In genomic region chr1:212035835-212036605, GRCh38 we compare ENCODE assay signal across 8 cellular contexts. TPM values are rescaled to one million over a fixed set of nuclear protein-coding genes. Genes with fewer than 3 reads are reported as not detected.
A peak's percentile ranks its signal among the peaks of the same experiment; 100 is the strongest.
DNase-seq lines count a peak whose midpoint lies in the region; ATAC-seq and TF ChIP-seq lines count a peak whose summit lies in the region.

No MANE protein-coding gene starts in this region.

- peak; percentile 8 for ATAC-seq in HG02610 (IDR thresholded peaks at IDR 0.05; ENCODE audit: unreplicated experiment)

- H3K4me3 Mint-ChIP-seq in activated CD4-positive, alpha-beta T cell treated with anti-CD3 and anti-CD28 coated beads, Interleukin-2, amount 10 ng/mL, durations not matched to agents 7 days and 5 days: peak overlapping the region; percentile 94

- peak overlapping the region; percentile 97 for H3K27ac Mint-ChIP-seq in activated CD4-positive, alpha-beta T cell treated with anti-CD3 and anti-CD28 coated beads, Interleukin-2, amount 10 ng/mL, durations not matched to agents 7 days and 5 days

- no peaks in the 10 kb centered on the region for H3K36me3 ChIP-seq in esophagus muscularis mucosa

- CTCF ChIA-PET in activated CD4-positive, alpha-beta T cell treated with anti-CD3 and anti-CD28 coated beads, Interleukin-2, amount 10 ng/mL, durations not matched to agents 7 days and 5 days (lab: Charles Lee): interaction anchor here (0.7 to 2.9 kb wide), 36 partner anchors 8 to 717 kb away, joined by 3 to 16 read pairs (median 4); partner anchors contain the start of gene PPP2R5A

- H3K9me3 ChIP-seq in esophagus muscularis mucosa: no peaks in the 10 kb centered on the region

- peaks cover 65% of the 10 kb centered on the region for H3K4me1 Mint-ChIP-seq in activated CD4-positive, alpha-beta T cell treated with anti-CD3 and anti-CD28 coated beads, Interleukin-2, amount 10 ng/mL, durations not matched to agents 7 days and 5 days

- TF ChIP-seq CTCF in esophagus muscularis mucosa (IDR thresholded peaks at IDR 0.05) (no peak), retinal pigment epithelial cell (conservative IDR thresholded peaks at IDR 0.05; ENCODE audit: low read depth, low read length) (no peak)

- 2% methylated on average over 29 of the region's 32 CpGs for WGBS in esophagus muscularis mucosa

- no peaks in the 10 kb centered on the region for H3K27me3 ChIP-seq in esophagus muscularis mucosa

- peaks cover 18 to 39% (median 27%) of the 10 kb centered on the region in 4 donors for H3K4me1 ChIP-seq in esophagus muscularis mucosa

- no peak for DNase-seq in activated CD4-positive, alpha-beta T cell treated with anti-CD3 and anti-CD28 coated beads, Interleukin-2, amount 10 ng/mL, durations not matched to agents 7 days and 5 days
- DNase-seq in activated CD4-positive, alpha-beta T cell treated with anti-CD3 and anti-CD28 coated beads, Interleukin-2, amount 50 U/mL, for 4 hours: no peak
- DNase-seq in OCI-M1 (lab: John Stamatoyannopoulos, UW) (peak; percentile 79), esophagus muscularis mucosa (ENCODE audit: extremely low spot score) (no peak), retinal pigment epithelial cell (ENCODE audit: low read depth) (no peak), putamen (ENCODE audit: low spot score) (no peak), AG08395 (ENCODE audit: low spot score) (no peak)

- H3K36me3 Mint-ChIP-seq in activated CD4-positive, alpha-beta T cell treated with anti-CD3 and anti-CD28 coated beads, Interleukin-2, amount 10 ng/mL, durations not matched to agents 7 days and 5 days (ENCODE audit: low read depth): peaks cover 44% of the 10 kb centered on the region

- H3K27ac ChIP-seq in esophagus muscularis mucosa (replicated peaks in 1 of 4): peak overlapping the region; percentile 84 to 88 (median 86)

- intact Hi-C loops in esophagus muscularis mucosa (cut with DNase I): loop anchor here (10.0 kb wide), 1 partner anchor 351 kb away; no protein-coding TSS in a partner anchor

- TF ChIP-seq POLR2A in esophagus muscularis mucosa (IDR thresholded peaks at IDR 0.05; ENCODE audit: low read depth): no peak

- no peak for TF ChIP-seq EP300 in esophagus muscularis mucosa (IDR thresholded peaks at IDR 0.05)

- peak overlapping the region; percentile 61 to 78 (median 68) for H3K4me3 ChIP-seq in esophagus muscularis mucosa
- peak overlapping the region; percentile 65 for H3K4me3 ChIP-seq in retinal pigment epithelial cell (ENCODE audit: low read length)

- no peaks in the 10 kb centered on the region for H3K27me3 Mint-ChIP-seq in activated CD4-positive, alpha-beta T cell treated with anti-CD3 and anti-CD28 coated beads, Interleukin-2, amount 10 ng/mL, durations not matched to agents 7 days and 5 days

- POLR2A ChIA-PET in activated CD4-positive, alpha-beta T cell treated with anti-CD3 and anti-CD28 coated beads, Interleukin-2, amount 10 ng/mL, durations not matched to agents 7 days and 5 days (lab: Charles Lee): interaction anchor here (0.6 to 1.9 kb wide), 3 partner anchors 8 to 396 kb away, joined by 3 to 8 read pairs (median 4); partner anchors contain the start of gene NENF

- no peaks in the 10 kb centered on the region for H3K9me3 Mint-ChIP-seq in activated CD4-positive, alpha-beta T cell treated with anti-CD3 and anti-CD28 coated beads, Interleukin-2, amount 10 ng/mL, durations not matched to agents 7 days and 5 days

RNA-seq across cellular contexts. Expression of gene DTL, which starts 0.5 kb away (rescaled TPM):
- total RNA-seq in activated CD4-positive, alpha-beta T cell treated with anti-CD3 and anti-CD28 coated beads, Interleukin-2, amount 10 ng/mL, durations not matched to agents 7 days and 5 days: 10 to 100 TPM; 64.9 to 72.1 TPM
- total RNA-seq in esophagus muscularis mucosa: under 1 TPM in 3 of 4 donors, not detected in 1; 0.06 to 0.17 (median 0.17) TPM

RNA-seq across cellular contexts. Expression of gene INTS7, which starts 0.7 kb away (rescaled TPM):
- total RNA-seq in activated CD4-positive, alpha-beta T cell treated with anti-CD3 and anti-CD28 coated beads, Interleukin-2, amount 10 ng/mL, durations not matched to agents 7 days and 5 days: 10 to 100 TPM; 29.9 to 34.8 TPM
- total RNA-seq in esophagus muscularis mucosa: 10 to 100 TPM in 2 of 4 donors, 1 to 10 TPM in 2; 6.0 to 15.4 (median 11.0) TPM

Comparison
In these comparisons a context has a peak if more than half of its experiments do, and no peak if none do; other contexts are left out.
1. RNA of gene DTL, which starts 0.5 kb away (total RNA-seq): 64.9 to 72.1 TPM in activated CD4-positive, alpha-beta T cell treated with anti-CD3 and anti-CD28 coated beads, Interleukin-2, amount 10 ng/mL, durations not matched to agents 7 days and 5 days; 0.06 to 0.17 TPM in esophagus muscularis mucosa; every median in the first group is over 10 times any median in the second.